Comparison of ENCODE assay signal across 1 cellular context in the genomic region with DNA sequence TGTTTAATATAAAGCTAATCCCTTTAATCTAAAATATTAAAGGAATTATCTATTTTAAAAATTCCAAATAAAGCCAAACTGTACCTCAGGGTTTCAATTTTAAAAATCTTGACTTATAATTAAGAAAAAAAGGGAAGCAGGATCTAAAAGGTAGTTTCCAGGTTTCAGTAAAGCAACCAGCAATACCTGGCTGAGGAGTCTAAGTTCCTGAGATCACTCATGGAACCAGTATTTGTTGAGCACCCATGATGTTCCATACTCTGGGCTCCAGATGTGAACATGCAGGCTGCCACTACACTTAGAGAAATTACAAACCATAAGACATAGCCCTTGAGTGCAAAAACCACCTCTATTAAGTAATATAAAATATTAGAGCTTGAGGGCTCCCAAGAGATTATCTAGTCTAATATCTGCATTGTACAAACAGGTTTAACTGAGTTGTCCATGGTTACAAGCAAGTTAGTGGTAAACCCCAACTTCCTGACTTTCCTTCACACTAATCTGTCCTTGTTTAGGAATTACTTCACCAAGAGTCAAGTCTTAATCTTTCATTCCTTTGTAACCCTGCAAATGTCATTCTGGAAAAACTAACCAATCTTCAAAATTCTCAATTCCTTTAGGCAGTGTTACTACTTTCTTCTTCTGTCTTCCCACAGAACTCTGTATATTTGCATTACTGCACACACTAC.
TF ChIP-seq lines count a peak whose summit lies in the region.

No MANE protein-coding gene starts in this region.

TF ChIP-seq in IMR-90, 13 proteins besides CTCF, POLR2A, EP300 and RAD21:
- TF ChIP-seq MXI1 (IDR thresholded peaks at IDR 0.05; ENCODE audit: borderline replicate concordance, low read depth, low read length): no peak
- TF ChIP-seq MAFK (IDR thresholded peaks at IDR 0.05; ENCODE audit: low read depth, low read length): no peak
- no peak for TF ChIP-seq BHLHE40 (IDR thresholded peaks at IDR 0.05; ENCODE audit: low read depth, low read length)
- TF ChIP-seq RFX5 (IDR thresholded peaks at IDR 0.05; ENCODE audit: low read depth, low read length): no peak
- TF ChIP-seq, protein P1, sequence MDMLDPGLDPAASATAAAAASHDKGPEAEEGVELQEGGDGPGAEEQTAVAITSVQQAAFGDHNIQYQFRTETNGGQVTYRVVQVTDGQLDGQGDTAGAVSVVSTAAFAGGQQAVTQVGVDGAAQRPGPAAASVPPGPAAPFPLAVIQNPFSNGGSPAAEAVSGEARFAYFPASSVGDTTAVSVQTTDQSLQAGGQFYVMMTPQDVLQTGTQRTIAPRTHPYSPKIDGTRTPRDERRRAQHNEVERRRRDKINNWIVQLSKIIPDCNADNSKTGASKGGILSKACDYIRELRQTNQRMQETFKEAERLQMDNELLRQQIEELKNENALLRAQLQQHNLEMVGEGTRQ (IDR thresholded peaks at IDR 0.05; ENCODE audit: low read depth, low read length): no peak
- no peak for TF ChIP-seq NFE2L2 (IDR thresholded peaks at IDR 0.05; ENCODE audit: low read depth, low read length)
- TF ChIP-seq, protein P2, sequence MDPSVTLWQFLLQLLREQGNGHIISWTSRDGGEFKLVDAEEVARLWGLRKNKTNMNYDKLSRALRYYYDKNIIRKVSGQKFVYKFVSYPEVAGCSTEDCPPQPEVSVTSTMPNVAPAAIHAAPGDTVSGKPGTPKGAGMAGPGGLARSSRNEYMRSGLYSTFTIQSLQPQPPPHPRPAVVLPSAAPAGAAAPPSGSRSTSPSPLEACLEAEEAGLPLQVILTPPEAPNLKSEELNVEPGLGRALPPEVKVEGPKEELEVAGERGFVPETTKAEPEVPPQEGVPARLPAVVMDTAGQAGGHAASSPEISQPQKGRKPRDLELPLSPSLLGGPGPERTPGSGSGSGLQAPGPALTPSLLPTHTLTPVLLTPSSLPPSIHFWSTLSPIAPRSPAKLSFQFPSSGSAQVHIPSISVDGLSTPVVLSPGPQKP (IDR thresholded peaks at IDR 0.05; ENCODE audit: borderline replicate concordance, low read depth, low read length): no peak
- no peak for TF ChIP-seq SMC3 (IDR thresholded peaks at IDR 0.05; ENCODE audit: low read depth, low read length)
